Comparison of ENCODE assay signal across 17 cellular contexts in genomic region chrX:9665113-9665512, GRCh38.
DNase-seq lines count a peak whose midpoint lies in the region; ATAC-seq, FAIRE-seq and TF ChIP-seq lines count a peak whose summit lies in the region.
"Had no signal": no experiment of that assay in that cellular context is flagged by ENCODE, and none has a peak within 500 bp of the region (broad histone marks: within the 10 kb centered on the region; RNA-seq: fewer than 3 reads in every experiment).

No MANE protein-coding gene starts in this region.

- H3F3A ChIP-seq in GM23248 (ENCODE audit: insufficient read depth) (no peaks in the 10 kb centered on the region), SK-N-SH (replicated peaks; ENCODE audit: insufficient read depth) (peaks cover 7% of the 10 kb centered on the region)

- no peak overlapping the region for H3K4me3 Mint-ChIP-seq in osteocyte (ENCODE audit: unreplicated experiment)
- H3K4me3 Mint-ChIP-seq: CD4-positive, alpha-beta memory T cell had no signal

- FAIRE-seq in endothelial cell of umbilical vein (lab: Jason Lieb, UNC) = peak; percentile 64
- FAIRE-seq: A204.1, G401.6, GM12891, H1 had no signal

- no TSS peak for BruUV-seq in endothelial cell of umbilical vein (replicated peaks; lab: Mats Ljungman, UMichigan)

- POLR2A ChIA-PET in SK-N-SH (lab: Yijun Ruan, JAX) (no interaction called here), endothelial cell of umbilical vein (lab: Charles Lee) (no interaction called here)

- H2AFZ ChIP-seq in GM23248 (no peak overlapping the region), SK-N-SH (ENCODE audit: low read depth) (no peak overlapping the region), endothelial cell of umbilical vein (ENCODE audit: low read depth, low read length) (no peak overlapping the region)

- H3K36me3 Mint-ChIP-seq in osteocyte (ENCODE audit: unreplicated experiment) = peaks cover 1% of the 10 kb centered on the region

- no peaks in the 10 kb centered on the region for H3K27me3 Mint-ChIP-seq in osteocyte (ENCODE audit: unreplicated experiment)
- H3K27me3 Mint-ChIP-seq: CD4-positive, alpha-beta memory T cell had no signal

- H3K4me1 Mint-ChIP-seq in osteocyte (ENCODE audit: unreplicated experiment) = peaks cover 47% of the 10 kb centered on the region
- H3K4me1 Mint-ChIP-seq: CD4-positive, alpha-beta memory T cell had no signal

- ATAC-seq in HG02571 (IDR thresholded peaks at IDR 0.05; ENCODE audit: unreplicated experiment) (no peak), GM19455 (IDR thresholded peaks at IDR 0.05; ENCODE audit: unreplicated experiment) (no peak)

- no peak overlapping the region for H3K9ac ChIP-seq in GM23248
- H3K9ac ChIP-seq in SK-N-SH = no peak overlapping the region
- peak overlapping the region; percentile 1 for H3K9ac ChIP-seq in endothelial cell of umbilical vein (replicated peaks; ENCODE audit: extremely low read depth, insufficient read depth, low read length)

- H3K4me2 ChIP-seq in GM23248 (ENCODE audit: unreplicated experiment) (no peak overlapping the region), SK-N-SH (no peak overlapping the region), endothelial cell of umbilical vein (ENCODE audit: insufficient read depth, low read length) (no peak overlapping the region)

- no peak for TF ChIP-seq RAD21 in SK-N-SH (IDR thresholded peaks at IDR 0.05; ENCODE audit: low read length)

- no peaks in the 10 kb centered on the region for H3K36me3 ChIP-seq in GM23248 (ENCODE audit: low read depth)
- H3K36me3 ChIP-seq in SK-N-SH (replicated peaks in 1 of 2; ENCODE audit: control insufficient read depth in 1 of 2, insufficient read depth in 2 of 2, low read length in 1 of 2) = no peaks in the 10 kb centered on the region
- H3K36me3 ChIP-seq in endothelial cell of umbilical vein (ENCODE audit: control insufficient read depth in 2 of 2, extremely low read depth in 1 of 2, insufficient read depth in 2 of 2, low read length in 2 of 2) = no peaks in the 10 kb centered on the region
- H3K36me3 ChIP-seq: BE2C had no signal

- H4K20me1 ChIP-seq in GM23248 (ENCODE audit: insufficient read depth) = no peaks in the 10 kb centered on the region
- no peaks in the 10 kb centered on the region for H4K20me1 ChIP-seq in SK-N-SH (ENCODE audit: insufficient read depth)
- no peaks in the 10 kb centered on the region for H4K20me1 ChIP-seq in endothelial cell of umbilical vein (replicated peaks; ENCODE audit: control insufficient read depth, extremely low read depth, insufficient read depth, low read length)

- no peaks in the 10 kb centered on the region for H3K79me2 ChIP-seq in GM23248 (ENCODE audit: insufficient read depth)
- H3K79me2 ChIP-seq in SK-N-SH (ENCODE audit: insufficient read depth) = no peaks in the 10 kb centered on the region
- H3K79me2 ChIP-seq in endothelial cell of umbilical vein (ENCODE audit: control insufficient read depth, insufficient read depth, low read length) = no peaks in the 10 kb centered on the region

- H3K27ac Mint-ChIP-seq in osteocyte (ENCODE audit: unreplicated experiment) = peak overlapping the region; percentile 16
- H3K27ac Mint-ChIP-seq: CD4-positive, alpha-beta memory T cell had no signal

- H3K27me3 ChIP-seq in GM23248 (replicated peaks; ENCODE audit: insufficient read depth) (no peaks in the 10 kb centered on the region), SK-N-SH (ENCODE audit: insufficient read depth) (0 out of 2 replicates have a peak, but pooled peaks cover 5% of the 10 kb centered on the region), endothelial cell of umbilical vein (ENCODE audit: control insufficient read depth in 2 of 2, insufficient read depth in 2 of 2, low read length in 2 of 2) (no peaks in the 10 kb centered on the region)
- H3K27me3 ChIP-seq: BE2C had no signal

- dilution Hi-C loops in endothelial cell of umbilical vein (cut with MboI; ENCODE audit: extremely low pct_ligation_motif_present, low sequenced_read_pairs) = no loop called here

- intact Hi-C loops in endothelial cell of umbilical vein (cut with micrococcal nuclease) = no loop called here

- H3K9me3 Mint-ChIP-seq in osteocyte (ENCODE audit: unreplicated experiment) = peaks cover 7% of the 10 kb centered on the region

- in situ Hi-C loops in GM23248 (cut with MboI) = no loop called here

- H3K27ac ChIP-seq in GM23248 (no peak overlapping the region), SK-N-SH (ENCODE audit: low read depth in 2 of 2, low read length in 1 of 2) (peak overlapping the region in 1 of 2 experiments; percentile 45; a peak in 3 of 4 replicates), endothelial cell of umbilical vein (ENCODE audit: insufficient read depth, low read depth, low read length) (peak overlapping the region; percentile 39)
- H3K27ac ChIP-seq: C4-2B had no signal

- no peaks in the 10 kb centered on the region for H3K9me3 ChIP-seq in GM23248 (ENCODE audit: low read depth)
- H3K9me3 ChIP-seq in SK-N-SH = no peaks in the 10 kb centered on the region
- H3K9me3 ChIP-seq in endothelial cell of umbilical vein (replicated peaks; ENCODE audit: control insufficient read depth, insufficient read depth, low read length) = no peaks in the 10 kb centered on the region
- H3K9me3 ChIP-seq: BE2C, HAP-1 had no signal

- H3K9me1 ChIP-seq in endothelial cell of umbilical vein (replicated peaks; ENCODE audit: control insufficient read depth, extremely low read depth, insufficient read depth, low read length) = no peaks in the 10 kb centered on the region

- H3K9me2 ChIP-seq in GM23248 (ENCODE audit: insufficient read depth) (no peaks in the 10 kb centered on the region), SK-N-SH (no peaks in the 10 kb centered on the region)

- TF ChIP-seq CTCF in SK-N-SH (IDR thresholded peaks at IDR 0.05) (no peak), endothelial cell of umbilical vein (IDR thresholded peaks at IDR 0.05; ENCODE audit: extremely low read depth in 1 of 2, insufficient read depth in 1 of 2, low read depth in 1 of 2, low read length in 2 of 2) (no peak), osteocyte (IDR thresholded peaks at IDR 0.05) (no peak)

- H3K4me3 ChIP-seq in GM23248 = no peak overlapping the region
- H3K4me3 ChIP-seq in SK-N-SH (ENCODE audit: low read depth in 2 of 2, low read length in 1 of 2) = no peak overlapping the region
- no peak overlapping the region for H3K4me3 ChIP-seq in endothelial cell of umbilical vein (replicated peaks in 1 of 3; ENCODE audit: insufficient read depth in 1 of 3, low read depth in 1 of 3, low read length in 3 of 3)
- H3K4me3 ChIP-seq: HAP-1 had no signal

- TF ChIP-seq POLR2A in endothelial cell of umbilical vein (IDR thresholded peaks at IDR 0.05; ENCODE audit: low read depth, low read length) = no peak

- no peak for TF ChIP-seq EP300 in SK-N-SH (IDR thresholded peaks at IDR 0.05; ENCODE audit: borderline replicate concordance in 1 of 2, low read depth in 1 of 2, low read length in 1 of 2)

- H3K4me1 ChIP-seq in GM23248 (ENCODE audit: insufficient read depth) (no peaks in the 10 kb centered on the region), SK-N-SH (ENCODE audit: control insufficient read depth in 1 of 2, insufficient read depth in 2 of 2, low read depth in 1 of 2, low read length in 1 of 2) (peaks cover 0 to 18% of the 10 kb centered on the region in 2 experiments; a peak in 3 of 4 replicates), endothelial cell of umbilical vein (ENCODE audit: control insufficient read depth, extremely low read depth, insufficient read depth, low read length) (peaks cover 36% of the 10 kb centered on the region)
- H3K4me1 ChIP-seq: BE2C had no signal

- CTCF ChIA-PET in SK-N-SH (lab: Yijun Ruan, JAX) (no interaction called here), endothelial cell of umbilical vein (lab: Charles Lee) (no interaction called here)

- DNase-seq in GM23248 = peak; percentile 5
- no peak for DNase-seq in SK-N-SH
- DNase-seq in endothelial cell of umbilical vein (ENCODE audit: low read depth, low spot score) = peak; percentile 60
- no peak for DNase-seq in osteocyte (ENCODE audit: extremely low spot score, unreplicated experiment)
- no peak for DNase-seq in SIG-M5 treated with dmso at 0.1 percent for 504 hours (lab: John Stamatoyannopoulos, UW; ENCODE audit: unreplicated experiment)
- DNase-seq: BE2C; CD4-positive, alpha-beta memory T cell; DMS79; EL had no signal

- 63 to 65% methylated on average over 4 of the region's 4 CpGs for WGBS in GM23248 (ENCODE audit: low coverage in 1 of 2, low lambda C conversion rate in 2 of 2, missing lambda C conversion rate in 2 of 2), 2 experiments
- WGBS in SK-N-SH (ENCODE audit: low lambda C conversion rate) = 46% methylated on average over 4 of the region's 4 CpGs

TF ChIP-seq in SK-N-SH, 30 proteins besides CTCF, POLR2A, EP300 and RAD21:
- TF ChIP-seq YY1 (IDR thresholded peaks at IDR 0.05; ENCODE audit: low read depth) = peak; percentile 40; the same call in 1 of the 2 replicates
- TF ChIP-seq PBX3 (IDR thresholded peaks at IDR 0.05) = 0 out of 2 replicates have a peak, but pooled peaks have one; percentile 14
- no peak for TF ChIP-seq RFX5 (IDR thresholded peaks at IDR 0.05; ENCODE audit: low read length)
- no peak for TF ChIP-seq JUND (IDR thresholded peaks at IDR 0.05)

TF ChIP-seq in endothelial cell of umbilical vein, 7 proteins besides CTCF, POLR2A, EP300 and RAD21:
- TF ChIP-seq MAX (IDR thresholded peaks at IDR 0.05; ENCODE audit: insufficient read depth, insufficient read length) (no peak), JUN (IDR thresholded peaks at IDR 0.05; ENCODE audit: borderline replicate concordance, insufficient read depth, insufficient read length, low read depth) (no peak), GATA2 (IDR thresholded peaks at IDR 0.05; ENCODE audit: insufficient read depth, insufficient read length, low read depth, low read length) (no peak), MYC (IDR thresholded peaks at IDR 0.05; ENCODE audit: low read depth, low read length) (no peak), POLR2AphosphoS5 (IDR thresholded peaks at IDR 0.05; ENCODE audit: insufficient read depth, low read depth, low read length) (no peak), EZH2 (IDR thresholded peaks at IDR 0.05; ENCODE audit: borderline replicate concordance, low read depth, low read length, severe bottlenecking) (no peak), FOS (IDR thresholded peaks at IDR 0.05; ENCODE audit: borderline replicate concordance, insufficient read depth, low read length) (no peak)

Comparison
In these comparisons a context has a peak if more than half of its experiments do, and no peak if none do; other contexts are left out.
1. DNase-seq: peak in GM23248 (single experiment) and endothelial cell of umbilical vein (single experiment); none in SK-N-SH (single experiment), osteocyte (single experiment) and SIG-M5 treated with dmso at 0.1 percent for 504 hours (single experiment).